ENCODE assay signal across 31 cellular contexts in genomic region chr4:76385974-76386373, GRCh38. TPM values are rescaled to one million over a fixed set of nuclear protein-coding genes. Genes with fewer than 3 reads are reported as not detected.
"Had no signal": no experiment of that assay in that cellular context is flagged by ENCODE, and none has a peak within 500 bp of the region (broad histone marks: within the 10 kb centered on the region; RNA-seq: fewer than 3 reads in every experiment).

No MANE protein-coding gene starts in this region.

- ATAC-seq: effector memory CD8-positive, alpha-beta T cell; esophagus mucosa; gastrocnemius medialis; heart right ventricle; left cardiac atrium; left ventricle myocardium superior had no signal

- H3K36me3 ChIP-seq: esophagus squamous epithelium, gastrocnemius medialis, heart right ventricle, left lung, lower lobe of right lung had no signal

- H3K4me3 ChIP-seq: coronary artery, esophagus squamous epithelium, gastrocnemius medialis, heart right ventricle, left lung, lower lobe of right lung had no signal

- H3K27me3 Mint-ChIP-seq: dendritic cell treated with granulocyte-macrophage colony-stimulating factor and Interleukin-4, amounts not matched to agents 40 ng/mL and 50 ng/mL, for 4 days had no signal

- H3K4me1 ChIP-seq: esophagus squamous epithelium, gastrocnemius medialis, heart right ventricle, left lung, lower lobe of right lung had no signal

- H3K4me1 Mint-ChIP-seq: endodermal cell, memory B cell had no signal

- H3K4me3 Mint-ChIP-seq: dendritic cell treated with granulocyte-macrophage colony-stimulating factor and Interleukin-4, amounts not matched to agents 40 ng/mL and 50 ng/mL, for 4 days; effector memory CD8-positive, alpha-beta T cell; endodermal cell; memory B cell had no signal

- DNase-seq: effector CD8-positive, alpha-beta T cell; effector memory CD8-positive, alpha-beta T cell; endodermal cell; erythroblast; esophagus squamous epithelium; foreskin fibroblast; foreskin melanocyte; gastrocnemius medialis; glutamatergic neuron; head of caudate nucleus; heart right ventricle; hippocampal formation; left cardiac atrium; left lung; left ventricle myocardium superior; lower lobe of right lung; mesendoderm; midbrain had no signal

- H3K27me3 ChIP-seq: gastrocnemius medialis, heart right ventricle, left lung had no signal

- H3K9me3 ChIP-seq: gastrocnemius medialis, lower lobe of right lung had no signal

- H3K27ac ChIP-seq: coronary artery, epithelial cell of prostate, esophagus squamous epithelium, gastrocnemius medialis, heart right ventricle, left lung, lower lobe of right lung had no signal

- H3K27ac Mint-ChIP-seq: dendritic cell treated with granulocyte-macrophage colony-stimulating factor and Interleukin-4, amounts not matched to agents 40 ng/mL and 50 ng/mL, for 4 days; effector memory CD8-positive, alpha-beta T cell; endodermal cell; memory B cell had no signal

- FAIRE-seq: colon, endometrium, islet of Langerhans, keratinocyte had no signal

RNA-seq across cellular contexts. Expression of gene CCDC158, which starts 35.0 kb away (rescaled TPM):
- total RNA-seq: dermis microvascular lymphatic vessel endothelial cell, endodermal cell, esophagus mucosa, gastrocnemius medialis, glomerular endothelial cell, lung microvascular endothelial cell, mononuclear cell had no signal
- polyA plus RNA-seq: keratinocyte had no signal
